ENCODE assay signal across 16 cellular contexts in the genomic region with DNA sequence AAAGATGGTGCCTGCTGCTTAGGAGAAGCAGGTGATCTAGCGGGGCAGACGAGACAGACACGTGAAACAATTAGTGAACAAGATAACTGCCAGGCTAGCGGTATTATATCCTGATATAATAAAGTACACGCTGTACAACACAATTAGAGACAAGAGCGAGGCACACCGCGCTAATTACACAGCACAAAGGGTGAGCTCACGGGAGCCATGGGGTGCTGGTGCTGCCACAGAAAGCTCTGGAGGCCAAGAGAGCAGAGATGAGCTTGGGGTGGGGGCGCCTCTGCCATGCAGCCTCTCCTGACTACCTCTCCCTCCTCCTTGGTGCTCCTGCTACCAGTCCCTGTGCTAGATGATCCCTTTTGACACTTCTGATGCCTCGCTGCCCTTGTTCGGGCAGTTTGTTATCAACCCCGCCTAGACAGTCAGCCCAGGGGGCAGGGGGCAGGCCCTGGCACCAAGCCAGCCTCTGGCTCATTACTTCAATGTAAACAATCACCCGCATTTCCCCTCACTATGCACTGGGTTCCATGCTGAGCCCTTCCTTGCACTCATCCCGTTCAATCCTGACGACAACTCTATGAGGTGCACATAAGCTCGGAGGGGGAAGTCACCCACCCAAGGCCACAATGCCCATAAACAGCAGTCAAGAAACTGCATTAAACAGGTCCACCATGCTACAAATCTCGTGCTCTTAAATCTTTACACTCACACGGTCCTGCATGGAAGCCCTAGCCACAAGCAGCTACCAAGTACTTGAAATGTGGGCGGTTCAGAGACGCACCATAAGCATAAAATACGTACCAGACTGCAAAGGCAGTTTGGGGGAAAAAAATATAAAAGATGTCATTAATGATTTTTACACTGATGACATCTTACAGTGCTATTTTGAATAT.
DNase-seq lines count a peak whose midpoint lies in the region; ATAC-seq and TF ChIP-seq lines count a peak whose summit lies in the region.
"Had no signal": no experiment of that assay in that cellular context is flagged by ENCODE, and none has a peak within 500 bp of the region (broad histone marks: within the 10 kb centered on the region; RNA-seq: fewer than 3 reads in every experiment).

No MANE protein-coding gene starts in this region.

- H3K4me3 Mint-ChIP-seq in activated CD8-positive, alpha-beta T cell treated with anti-CD3 and anti-CD28 coated beads, Interleukin-2, amount 10 ng/mL, durations not matched to agents 7 days and 5 days, result no peak overlapping the region
- no peak overlapping the region for H3K4me3 Mint-ChIP-seq in neural progenitor cell
- H3K4me3 Mint-ChIP-seq: activated CD4-positive, alpha-beta T cell treated with anti-CD3 and anti-CD28 coated beads, Interleukin-2, amount 10 ng/mL, durations not matched to agents 24 days and 14 days had no signal

- H3F3A ChIP-seq in neural progenitor cell (ENCODE audit: low read depth), result peaks cover 29% of the 10 kb centered on the region

- peak; percentile 17 for DNase-seq in NCI-H1092 treated with DMSO at 0.1 percent for 48 hours (lab: John Stamatoyannopoulos, UW)
- DNase-seq in NCI-H1092 (lab: John Stamatoyannopoulos, UW), result no peak
- DNase-seq in NCI-H2081 (lab: John Stamatoyannopoulos, UW), result peak; percentile 91 to 96
- no peak for DNase-seq in activated CD8-positive, alpha-beta T cell treated with anti-CD3 and anti-CD28 coated beads, Interleukin-2, amount 10 ng/mL, durations not matched to agents 7 days and 5 days
- DNase-seq in neural progenitor cell (ENCODE audit: low spot score), result no peak
- no peak for DNase-seq in GM10248 (ENCODE audit: extremely low spot score)
- no peak for DNase-seq in inferior parietal cortex (ENCODE audit: extremely low spot score)
- no peak for DNase-seq in dedifferentiated amniotic fluid mesenchymal stem cell (ENCODE audit: extremely low spot score)
- DNase-seq: 8988T; activated CD4-positive, alpha-beta T cell treated with anti-CD3 and anti-CD28 coated beads, Interleukin-2, amount 10 ng/mL, durations not matched to agents 24 days and 14 days; CD8-positive, alpha-beta memory T cell; hippocampal formation; lower lobe of right lung; stimulated activated CD4-positive, alpha-beta T cell treated with anti-CD3 and anti-CD28 coated beads, Interleukin-12 subunit alpha, Interleukin-12 subunit beta, amount 100 ng/mL, for 4 hours; transverse colon had no signal

- H3K4me1 ChIP-seq in neural progenitor cell, result peaks cover 48% of the 10 kb centered on the region

- peaks cover 6% of the 10 kb centered on the region for H3K36me3 Mint-ChIP-seq in activated CD8-positive, alpha-beta T cell treated with anti-CD3 and anti-CD28 coated beads, Interleukin-2, amount 10 ng/mL, durations not matched to agents 7 days and 5 days (ENCODE audit: low read depth)
- H3K36me3 Mint-ChIP-seq in neural progenitor cell, result peaks cover 10% of the 10 kb centered on the region
- H3K36me3 Mint-ChIP-seq: CD8-positive, alpha-beta memory T cell had no signal

- H3K27me3 ChIP-seq in neural progenitor cell, result peaks cover 27% of the 10 kb centered on the region
- H3K27me3 ChIP-seq: transverse colon had no signal

- ATAC-seq in activated CD8-positive, alpha-beta T cell treated with anti-CD3 and anti-CD28 coated beads, Interleukin-2, amount 10 ng/mL, durations not matched to agents 7 days and 5 days, result no peak
- ATAC-seq: lower lobe of right lung had no signal

- H3K4me2 ChIP-seq in neural progenitor cell, result no peak overlapping the region

- no peak overlapping the region for H3K9ac ChIP-seq in neural progenitor cell

- H3K79me2 ChIP-seq in neural progenitor cell (ENCODE audit: low read depth), result peaks cover 94% of the 10 kb centered on the region

- no peak overlapping the region for H2AFZ ChIP-seq in neural progenitor cell (replicated peaks)

- POLR2A ChIA-PET in activated CD8-positive, alpha-beta T cell treated with anti-CD3 and anti-CD28 coated beads, Interleukin-2, amount 10 ng/mL, durations not matched to agents 7 days and 5 days (lab: Charles Lee), result no interaction called here
- POLR2A ChIA-PET in GM10248 (lab: Yijun Ruan, JAX), result no interaction called here

- H3K36me3 ChIP-seq in neural progenitor cell, result no peaks in the 10 kb centered on the region
- H3K36me3 ChIP-seq: lower lobe of right lung, transverse colon had no signal

- H3K27me3 Mint-ChIP-seq in activated CD8-positive, alpha-beta T cell treated with anti-CD3 and anti-CD28 coated beads, Interleukin-2, amount 10 ng/mL, durations not matched to agents 7 days and 5 days (ENCODE audit: low read depth), result no peaks in the 10 kb centered on the region
- H3K27me3 Mint-ChIP-seq in neural progenitor cell (ENCODE audit: insufficient read depth, low read depth), result no peaks in the 10 kb centered on the region
- H3K27me3 Mint-ChIP-seq: activated CD4-positive, alpha-beta T cell treated with anti-CD3 and anti-CD28 coated beads, Interleukin-2, amount 10 ng/mL, durations not matched to agents 24 days and 14 days had no signal

- peaks cover 100% of the 10 kb centered on the region for H4K20me1 ChIP-seq in neural progenitor cell (ENCODE audit: low read depth)

- no peak for TF ChIP-seq CTCF in neural progenitor cell (IDR thresholded peaks at IDR 0.05)
- TF ChIP-seq CTCF in GM10248 (IDR thresholded peaks at IDR 0.05; ENCODE audit: control extremely low read depth, extremely low read depth, low read depth, missing control alignments), result no peak

- CTCF ChIA-PET in activated CD8-positive, alpha-beta T cell treated with anti-CD3 and anti-CD28 coated beads, Interleukin-2, amount 10 ng/mL, durations not matched to agents 7 days and 5 days (lab: Charles Lee), result interaction anchor here (0.6 to 1.2 kb wide), 3 partner anchors 8 to 31 kb away, joined by 3 read pairs; no protein-coding TSS in a partner anchor
- CTCF ChIA-PET in GM10248 (lab: Yijun Ruan, JAX), result interaction anchor here (0.7 kb wide), 1 partner anchor 188 kb away, joined by 3 read pairs; no protein-coding TSS in a partner anchor

- no peaks in the 10 kb centered on the region for H3K9me3 Mint-ChIP-seq in activated CD8-positive, alpha-beta T cell treated with anti-CD3 and anti-CD28 coated beads, Interleukin-2, amount 10 ng/mL, durations not matched to agents 7 days and 5 days (ENCODE audit: insufficient read depth)
- peaks cover 4% of the 10 kb centered on the region for H3K9me3 Mint-ChIP-seq in neural progenitor cell
- H3K9me3 Mint-ChIP-seq: activated CD4-positive, alpha-beta T cell treated with anti-CD3 and anti-CD28 coated beads, Interleukin-2, amount 10 ng/mL, durations not matched to agents 24 days and 14 days; CD8-positive, alpha-beta memory T cell had no signal

- H3K4me3 ChIP-seq in neural progenitor cell, result no peak overlapping the region
- H3K4me3 ChIP-seq: lower lobe of right lung, transverse colon had no signal

- peak overlapping the region; percentile 53 for H3K27ac Mint-ChIP-seq in activated CD8-positive, alpha-beta T cell treated with anti-CD3 and anti-CD28 coated beads, Interleukin-2, amount 10 ng/mL, durations not matched to agents 7 days and 5 days
- H3K27ac Mint-ChIP-seq in neural progenitor cell, result peak overlapping the region; percentile 76
- H3K27ac Mint-ChIP-seq: activated CD4-positive, alpha-beta T cell treated with anti-CD3 and anti-CD28 coated beads, Interleukin-2, amount 10 ng/mL, durations not matched to agents 24 days and 14 days had no signal

- no peaks in the 10 kb centered on the region for H3K9me3 ChIP-seq in neural progenitor cell (ENCODE audit: low read depth)
- H3K9me3 ChIP-seq: lower lobe of right lung, transverse colon had no signal

- H3K27ac ChIP-seq in neural progenitor cell, result no peak overlapping the region
- H3K27ac ChIP-seq: epithelial cell of prostate, lower lobe of right lung, transverse colon had no signal

- H3K4me1 Mint-ChIP-seq in activated CD8-positive, alpha-beta T cell treated with anti-CD3 and anti-CD28 coated beads, Interleukin-2, amount 10 ng/mL, durations not matched to agents 7 days and 5 days (ENCODE audit: low read depth), result peaks cover 74% of the 10 kb centered on the region
- H3K4me1 Mint-ChIP-seq in neural progenitor cell, result peaks cover 90% of the 10 kb centered on the region

Comparison
In these comparisons a context has a peak if more than half of its experiments do, and no peak if none do; other contexts are left out.
1. DNase-seq: peak in NCI-H1092 treated with DMSO at 0.1 percent for 48 hours (single experiment) and NCI-H2081 (2 of 2); none in NCI-H1092 (single experiment), activated CD8-positive, alpha-beta T cell treated with anti-CD3 and anti-CD28 coated beads, Interleukin-2, amount 10 ng/mL, durations not matched to agents 7 days and 5 days (single experiment), neural progenitor cell (single experiment), GM10248 (single experiment), inferior parietal cortex (single experiment) and dedifferentiated amniotic fluid mesenchymal stem cell (single experiment).